ENCODE assay signal across 26 cellular contexts in the genomic region with DNA sequence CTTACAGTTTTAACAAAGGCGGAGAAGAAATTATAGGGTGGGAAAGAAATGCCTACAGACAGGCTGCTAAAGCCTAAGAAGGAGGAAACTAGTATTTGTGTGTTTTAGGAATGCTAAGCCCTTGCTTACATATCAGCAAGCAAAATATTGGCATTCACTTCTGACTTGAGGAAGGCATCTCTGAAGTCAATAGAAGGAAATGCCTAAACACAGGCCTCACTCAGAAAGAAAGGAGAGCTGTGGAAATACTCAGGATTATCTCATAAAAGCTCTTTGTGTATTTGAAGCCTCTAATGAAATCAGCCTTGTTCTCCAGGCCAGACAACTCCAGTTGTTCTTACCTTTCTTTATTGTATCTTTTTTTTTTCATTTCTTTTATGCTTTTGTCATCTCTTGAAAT.
DNase-seq lines count a peak whose midpoint lies in the region; FAIRE-seq and TF ChIP-seq lines count a peak whose summit lies in the region.
"Had no signal": no experiment of that assay in that cellular context is flagged by ENCODE, and none has a peak within 500 bp of the region (broad histone marks: within the 10 kb centered on the region; RNA-seq: fewer than 3 reads in every experiment).

No MANE protein-coding gene starts in this region.

- H3K36me3 Mint-ChIP-seq in astrocyte (ENCODE audit: low read depth, unreplicated experiment) (no peaks in the 10 kb centered on the region), glutamatergic neuron (ENCODE audit: unreplicated experiment) (no peaks in the 10 kb centered on the region)
- H3K36me3 Mint-ChIP-seq: activated naive CD4-positive, alpha-beta T cell treated with anti-CD3 and anti-CD28 coated beads, Interleukin-2, amount 50 U/mL, for 24 hours; memory B cell; naive thymus-derived CD4-positive, alpha-beta T cell had no signal

- no peaks in the 10 kb centered on the region for H3K27me3 Mint-ChIP-seq in astrocyte (ENCODE audit: low read depth, unreplicated experiment)
- no peaks in the 10 kb centered on the region for H3K27me3 Mint-ChIP-seq in glutamatergic neuron (ENCODE audit: unreplicated experiment)
- H3K27me3 Mint-ChIP-seq: activated naive CD4-positive, alpha-beta T cell treated with anti-CD3 and anti-CD28 coated beads, Interleukin-2, amount 50 U/mL, for 24 hours; memory B cell; naive thymus-derived CD4-positive, alpha-beta T cell had no signal

- H3K9me3 Mint-ChIP-seq in astrocyte (ENCODE audit: unreplicated experiment), result no peaks in the 10 kb centered on the region
- peaks cover 2% of the 10 kb centered on the region for H3K9me3 Mint-ChIP-seq in glutamatergic neuron (ENCODE audit: unreplicated experiment)
- H3K9me3 Mint-ChIP-seq: activated naive CD4-positive, alpha-beta T cell treated with anti-CD3 and anti-CD28 coated beads, Interleukin-2, amount 50 U/mL, for 24 hours; activated T-cell treated with anti-CD3 and anti-CD28 coated beads, Interleukin-2, amount 50 U/mL, for 72 hours; memory B cell; naive thymus-derived CD4-positive, alpha-beta T cell had no signal

- peak overlapping the region; percentile 35 for H3K27ac Mint-ChIP-seq in astrocyte (ENCODE audit: unreplicated experiment)
- no peak overlapping the region for H3K27ac Mint-ChIP-seq in glutamatergic neuron (ENCODE audit: unreplicated experiment)
- H3K27ac Mint-ChIP-seq: activated naive CD4-positive, alpha-beta T cell treated with anti-CD3 and anti-CD28 coated beads, Interleukin-2, amount 50 U/mL, for 24 hours; activated T-cell treated with anti-CD3 and anti-CD28 coated beads, Interleukin-2, amount 50 U/mL, for 72 hours; memory B cell; naive thymus-derived CD4-positive, alpha-beta T cell had no signal

- no peak overlapping the region for H2AFZ ChIP-seq in astrocyte (ENCODE audit: low read depth, low read length)
- H2AFZ ChIP-seq: parathyroid adenoma had no signal

- no peak for TF ChIP-seq POLR2A in testis (IDR thresholded peaks at IDR 0.05)

- H3K4me3 ChIP-seq in A673 (ENCODE audit: low read depth, low read length, poor library complexity, severe bottlenecking) (no peak overlapping the region), astrocyte (ENCODE audit: insufficient read depth, low read depth, low read length) (no peak overlapping the region), testis (no peak overlapping the region), BE2C (ENCODE audit: low read depth, low read length) (no peak overlapping the region)
- H3K4me3 ChIP-seq in BLaER1 treated with 17β-estradiol and CSF1 and Interleukin-3, amounts not matched to agents 10 nM and 100 nM, result no peak overlapping the region
- H3K4me3 ChIP-seq: ascending aorta, skin epidermis, thyroid gland had no signal

- no peak for FAIRE-seq in astrocyte (lab: Jason Lieb, UNC)

- no TSS peak for BruUV-seq in A673 (replicated peaks; lab: Mats Ljungman, UMichigan)

- CTCF ChIA-PET in A673 (lab: Charles Lee), result no interaction called here

- intact Hi-C loops in A673 (cut with micrococcal nuclease; ENCODE audit: unreplicated experiment), result no loop called here
- intact Hi-C loops in testis (cut with DNase I; ENCODE audit: low total_unique reads), result no loop called here

- H4K20me1 ChIP-seq in BLaER1 treated with 17β-estradiol and CSF1 and Interleukin-3, amounts not matched to agents 10 nM and 100 nM, result peaks cover 0 to 78% (median 49%) of the 10 kb centered on the region in 11 experiments; a peak in 10 of 22 replicates
- peaks cover 62% of the 10 kb centered on the region for H4K20me1 ChIP-seq in astrocyte (ENCODE audit: insufficient read depth, low read length)

- H3K27me3 ChIP-seq in A673 (replicated peaks; ENCODE audit: insufficient read depth, low read depth, low read length, poor library complexity), result no peaks in the 10 kb centered on the region
- no peaks in the 10 kb centered on the region for H3K27me3 ChIP-seq in BLaER1 treated with 17β-estradiol and CSF1 and Interleukin-3, amounts not matched to agents 10 nM and 100 nM
- no peaks in the 10 kb centered on the region for H3K27me3 ChIP-seq in astrocyte (ENCODE audit: insufficient read depth, low read length)
- H3K27me3 ChIP-seq in testis, result no peaks in the 10 kb centered on the region
- no peaks in the 10 kb centered on the region for H3K27me3 ChIP-seq in BE2C
- H3K27me3 ChIP-seq: ascending aorta, thyroid gland had no signal

- H3K4me1 Mint-ChIP-seq in astrocyte (ENCODE audit: low read depth, unreplicated experiment) (peaks cover 61% of the 10 kb centered on the region), glutamatergic neuron (ENCODE audit: low read depth, unreplicated experiment) (peaks cover 50% of the 10 kb centered on the region)
- H3K4me1 Mint-ChIP-seq: activated naive CD4-positive, alpha-beta T cell treated with anti-CD3 and anti-CD28 coated beads, Interleukin-2, amount 50 U/mL, for 24 hours; naive thymus-derived CD4-positive, alpha-beta T cell had no signal

- no peak overlapping the region for H3K9ac ChIP-seq in BLaER1 treated with 17β-estradiol and CSF1 and Interleukin-3, amounts not matched to agents 10 nM and 100 nM
- no peak overlapping the region for H3K9ac ChIP-seq in astrocyte (ENCODE audit: low read length)
- H3K9ac ChIP-seq: parathyroid adenoma had no signal

- no peak overlapping the region for H3K27ac ChIP-seq in A673 (ENCODE audit: low read depth, low read length, poor library complexity, severe bottlenecking)
- H3K27ac ChIP-seq in BLaER1 treated with 17β-estradiol and CSF1 and Interleukin-3, amounts not matched to agents 10 nM and 100 nM, result peak overlapping the region in 1 of 11 experiments; percentile 50; a peak in 2 of 22 replicates
- H3K27ac ChIP-seq in astrocyte (ENCODE audit: low read depth, low read length), result no peak overlapping the region
- H3K27ac ChIP-seq in testis, result no peak overlapping the region
- H3K27ac ChIP-seq: ascending aorta, parathyroid adenoma, RWPE1, skin epidermis, thyroid gland had no signal

- H3K9me3 ChIP-seq in A673 (ENCODE audit: low read depth, low read length, poor library complexity, severe bottlenecking), result no peaks in the 10 kb centered on the region
- H3K9me3 ChIP-seq in BLaER1 treated with 17β-estradiol and CSF1 and Interleukin-3, amounts not matched to agents 10 nM and 100 nM (replicated peaks in 1 of 11), result no peaks in the 10 kb centered on the region
- no peaks in the 10 kb centered on the region for H3K9me3 ChIP-seq in astrocyte (ENCODE audit: insufficient read depth, low read depth, low read length)
- H3K9me3 ChIP-seq in testis, result no peaks in the 10 kb centered on the region
- H3K9me3 ChIP-seq in BE2C, result no peaks in the 10 kb centered on the region
- H3K9me3 ChIP-seq: ascending aorta, thyroid gland had no signal

- 85 to 89% methylated on average over 1 of the region's 1 CpG for WGBS in testis, 2 donors

- H3K4me1 ChIP-seq in A673 (ENCODE audit: insufficient read depth, low read length, poor library complexity, severe bottlenecking) (peaks cover 29% of the 10 kb centered on the region), astrocyte (ENCODE audit: insufficient read depth, low read length) (peaks cover 10% of the 10 kb centered on the region), testis (peaks cover 13% of the 10 kb centered on the region), BE2C (peaks cover 12% of the 10 kb centered on the region)
- peaks cover 37 to 79% (median 72%) of the 10 kb centered on the region in 10 experiments for H3K4me1 ChIP-seq in BLaER1 treated with 17β-estradiol and CSF1 and Interleukin-3, amounts not matched to agents 10 nM and 100 nM
- H3K4me1 ChIP-seq: ascending aorta, thyroid gland had no signal

- TF ChIP-seq CTCF in A673 (conservative IDR thresholded peaks at IDR 0.05; ENCODE audit: low read depth, low read length) (no peak), astrocyte (IDR thresholded peaks at IDR 0.05; ENCODE audit: insufficient read depth, low read depth, low read length) (no peak), glutamatergic neuron (IDR thresholded peaks at IDR 0.05; ENCODE audit: partially characterized antibody, unreplicated experiment) (no peak), testis (IDR thresholded peaks at IDR 0.05) (no peak), BE2C (IDR thresholded peaks at IDR 0.05; ENCODE audit: low read depth, low read length) (no peak)

- H3K4me2 ChIP-seq in BLaER1 treated with 17β-estradiol and CSF1 and Interleukin-3, amounts not matched to agents 10 nM and 100 nM, result peak overlapping the region in 9 of 11 experiments; percentile 1 to 68 (median 45); a peak in 14 of 22 replicates
- H3K4me2 ChIP-seq in astrocyte (ENCODE audit: low read length), result no peak overlapping the region

- peak; percentile 22 for DNase-seq in A673 (ENCODE audit: low spot score)
- peak; percentile 41 for DNase-seq in astrocyte (ENCODE audit: low read depth)
- DNase-seq in globus pallidus (ENCODE audit: low spot score), result peak; percentile 26
- no peak for DNase-seq in glutamatergic neuron
- no peak for DNase-seq in testis
- no peak for DNase-seq in ureter (ENCODE audit: low spot score)
- no peak for DNase-seq in BE2C
- DNase-seq: activated CD4-positive, CD25-positive, alpha-beta regulatory T cell treated with anti-CD3 and anti-CD28 coated beads, Interleukin-2, amount 50 U/mL, for 72 hours; activated T-cell treated with anti-CD3 and anti-CD28 coated beads, Interleukin-2, amount 50 U/mL, for 72 hours; HCEC 1CT; islet precursor cell; Kasumi-1; naive thymus-derived CD4-positive, alpha-beta T cell; NCI-H1105; NCI-H2081 treated with DMSO at 0.1 percent for 48 hours; NCI-H510A; stimulated activated CD4-positive, alpha-beta T cell treated with anti-CD3 and anti-CD28 coated beads, Interleukin-2, amount 100 ng/mL, for 24 hours; stimulated activated naive CD4-positive, alpha-beta T cell treated with Interleukin-2 at 50 U/mL for 16 hours; thyroid gland had no signal

- POLR2A ChIA-PET in A673 (lab: Charles Lee; ENCODE audit: low non-redundant PET), result no interaction called here

- H3K4me3 Mint-ChIP-seq in astrocyte (ENCODE audit: unreplicated experiment) (no peak overlapping the region), glutamatergic neuron (ENCODE audit: unreplicated experiment) (no peak overlapping the region)
- H3K4me3 Mint-ChIP-seq: activated naive CD4-positive, alpha-beta T cell treated with anti-CD3 and anti-CD28 coated beads, Interleukin-2, amount 50 U/mL, for 24 hours; activated T-cell treated with anti-CD3 and anti-CD28 coated beads, Interleukin-2, amount 50 U/mL, for 72 hours; memory B cell; naive thymus-derived CD4-positive, alpha-beta T cell had no signal

- H3K36me3 ChIP-seq in A673 (ENCODE audit: insufficient read depth, low read length, poor library complexity, severe bottlenecking), result no peaks in the 10 kb centered on the region
- peaks cover 0 to 4% (median 0%) of the 10 kb centered on the region in 11 experiments; a peak in 1 of 22 replicates for H3K36me3 ChIP-seq in BLaER1 treated with 17β-estradiol and CSF1 and Interleukin-3, amounts not matched to agents 10 nM and 100 nM
- H3K36me3 ChIP-seq in astrocyte (ENCODE audit: insufficient read depth, low read length), result no peaks in the 10 kb centered on the region
- H3K36me3 ChIP-seq in testis (ENCODE audit: low read depth, missing control alignments), result no peaks in the 10 kb centered on the region
- no peaks in the 10 kb centered on the region for H3K36me3 ChIP-seq in BE2C
- H3K36me3 ChIP-seq: ascending aorta, thyroid gland had no signal

- peaks cover 5% of the 10 kb centered on the region for H3K79me2 ChIP-seq in astrocyte (ENCODE audit: insufficient read depth, low read length)
- H3K79me2 ChIP-seq: parathyroid adenoma had no signal

Comparison
In these comparisons a context has a peak if more than half of its experiments do, and no peak if none do; other contexts are left out.
1. DNase-seq: peak in A673 (single experiment), astrocyte (single experiment) and globus pallidus (single experiment); none in glutamatergic neuron (single experiment), testis (single experiment), ureter (single experiment) and BE2C (single experiment).